In the genomic region with DNA sequence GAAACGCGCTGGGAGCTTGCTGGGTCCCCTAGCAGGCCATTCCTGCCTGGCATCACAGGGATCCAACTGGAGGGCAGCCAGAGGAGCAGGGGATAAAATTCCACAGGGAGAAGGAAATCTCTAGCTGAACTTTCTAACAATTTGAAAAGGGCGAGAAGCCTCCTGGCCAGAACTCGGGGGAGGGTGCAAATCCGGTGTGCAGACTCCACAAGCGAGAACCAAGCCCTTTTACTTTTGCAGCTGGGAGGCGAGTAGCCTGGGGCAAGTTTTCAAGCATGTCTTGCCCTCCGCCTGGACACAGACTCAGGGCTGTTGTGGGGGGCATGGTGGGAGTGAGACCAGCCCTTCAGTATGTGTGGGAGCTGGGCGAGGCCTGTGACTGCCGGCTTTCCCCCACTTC, we compare ENCODE assay signal across 16 cellular contexts. TPM values are rescaled to one million over a fixed set of nuclear protein-coding genes. Genes with fewer than 3 reads are reported as not detected.
DNase-seq lines count a peak whose midpoint lies in the region; ATAC-seq and TF ChIP-seq lines count a peak whose summit lies in the region.
"Had no signal": no experiment of that assay in that cellular context is flagged by ENCODE, and none has a peak within 500 bp of the region (broad histone marks: within the 10 kb centered on the region; RNA-seq: fewer than 3 reads in every experiment).

No MANE protein-coding gene starts in this region.

- H3K4me3 ChIP-seq in retinal pigment epithelial cell (ENCODE audit: low read length): peak overlapping the region; percentile 12
- no peak overlapping the region for H3K4me3 ChIP-seq in effector memory CD4-positive, alpha-beta T cell (ENCODE audit: insufficient read depth, low read depth, low read length, poor library complexity, severe bottlenecking)
- H3K4me3 ChIP-seq: BLaER1 treated with 17β-estradiol and CSF1 and Interleukin-3, amounts not matched to agents 10 nM and 100 nM; HAP-1 had no signal

- H3K9me3 ChIP-seq in effector memory CD4-positive, alpha-beta T cell (ENCODE audit: control insufficient read depth, low read length): no peaks in the 10 kb centered on the region
- H3K9me3 ChIP-seq: HAP-1 had no signal

- ATAC-seq in HG03025 (IDR thresholded peaks at IDR 0.05; ENCODE audit: low FRiP score, unreplicated experiment): no peak
- ATAC-seq in GM18520 (IDR thresholded peaks at IDR 0.05; ENCODE audit: unreplicated experiment): no peak

- H3K36me3 Mint-ChIP-seq in mesothelial cell of epicardium: peaks cover 34% of the 10 kb centered on the region

- DNase-seq in ELF-1 (ENCODE audit: low read depth, low spot score) (peak; percentile 47), astrocyte of the hippocampus (ENCODE audit: low read depth, low spot score) (peak; percentile 12), mesothelial cell of epicardium (ENCODE audit: low spot score in 2 of 2, unreplicated experiment in 2 of 2) (no peak), retinal pigment epithelial cell (ENCODE audit: low read depth) (peak; percentile 8), hippocampal formation (lab: John Stamatoyannopoulos, UW) (no peak)
- DNase-seq in effector memory CD4-positive, alpha-beta T cell: no peak
- DNase-seq: 8988T; AML-193; Calu3; CD4-positive, CD25-positive, alpha-beta regulatory T cell; DMS79 had no signal

- peaks cover 40% of the 10 kb centered on the region for H3K9me3 Mint-ChIP-seq in mesothelial cell of epicardium

- H3K27me3 Mint-ChIP-seq in mesothelial cell of epicardium (ENCODE audit: low read depth): no peaks in the 10 kb centered on the region
- H3K27me3 Mint-ChIP-seq: CD4-positive, CD25-positive, alpha-beta regulatory T cell had no signal

- peak overlapping the region; percentile 50 for H3K27ac Mint-ChIP-seq in mesothelial cell of epicardium
- H3K27ac Mint-ChIP-seq: CD4-positive, CD25-positive, alpha-beta regulatory T cell had no signal

- H3K4me1 ChIP-seq in effector memory CD4-positive, alpha-beta T cell (ENCODE audit: control insufficient read depth, insufficient read depth, low read length, poor library complexity, severe bottlenecking): no peaks in the 10 kb centered on the region
- H3K4me1 ChIP-seq: BLaER1 treated with 17β-estradiol and CSF1 and Interleukin-3, amounts not matched to agents 10 nM and 100 nM; HAP-1 had no signal

- no peak overlapping the region for H3K4me3 Mint-ChIP-seq in mesothelial cell of epicardium
- H3K4me3 Mint-ChIP-seq: CD4-positive, CD25-positive, alpha-beta regulatory T cell had no signal

- no peak overlapping the region for H3K27ac ChIP-seq in effector memory CD4-positive, alpha-beta T cell (ENCODE audit: insufficient read depth, low read length, poor library complexity, severe bottlenecking)
- H3K27ac ChIP-seq: BLaER1 treated with 17β-estradiol and CSF1 and Interleukin-3, amounts not matched to agents 10 nM and 100 nM; HL-60 had no signal

- H3K27me3 ChIP-seq in effector memory CD4-positive, alpha-beta T cell (replicated peaks; ENCODE audit: control insufficient read depth, insufficient read depth, low read length, poor library complexity, severe bottlenecking): no peaks in the 10 kb centered on the region
- H3K27me3 ChIP-seq: BLaER1 treated with 17β-estradiol and CSF1 and Interleukin-3, amounts not matched to agents 10 nM and 100 nM had no signal

- TF ChIP-seq CTCF in mesothelial cell of epicardium (IDR thresholded peaks at IDR 0.05; ENCODE audit: unreplicated experiment): no peak
- no peak for TF ChIP-seq CTCF in retinal pigment epithelial cell (conservative IDR thresholded peaks at IDR 0.05; ENCODE audit: low read depth, low read length)

- H3K36me3 ChIP-seq in effector memory CD4-positive, alpha-beta T cell (ENCODE audit: control insufficient read depth, insufficient read depth, low read length): no peaks in the 10 kb centered on the region
- H3K36me3 ChIP-seq: HAP-1 had no signal

- peaks cover 5% of the 10 kb centered on the region for H3K4me1 Mint-ChIP-seq in mesothelial cell of epicardium

RNA-seq across cellular contexts. Expression of a gene that starts 14.3 kb away (rescaled TPM):
- 1.7 to 1.9 TPM (median 1.7 TPM) in 3 replicates for total RNA-seq in mesothelial cell of epicardium

Comparison
In these comparisons a context has a peak if more than half of its experiments do, and no peak if none do; other contexts are left out.
1. DNase-seq: peak in ELF-1 (single experiment), astrocyte of the hippocampus (single experiment) and retinal pigment epithelial cell (single experiment); none in mesothelial cell of epicardium (0 of 2), hippocampal formation (0 of 2) and effector memory CD4-positive, alpha-beta T cell (0 of 3).